ENCODE assay signal across 14 cellular contexts in genomic region chr18:35618289-35618688, GRCh38.
"Had no signal": no experiment of that assay in that cellular context is flagged by ENCODE, and none has a peak within 500 bp of the region (broad histone marks: within the 10 kb centered on the region; RNA-seq: fewer than 3 reads in every experiment).

No MANE protein-coding gene starts in this region.

- H3K4me3 Mint-ChIP-seq: activated T-cell treated with anti-CD3 and anti-CD28 coated beads, Interleukin-2, amount 50 U/mL, for 24 hours; immature natural killer cell; nephron progenitor cell; stimulated activated effector memory CD8-positive, alpha-beta T cell treated with anti-CD3 and anti-CD28 coated beads, Interleukin-12 subunit alpha, Interleukin-12 subunit beta, amount 100 ng/mL, for 72 hours had no signal

- H3K9me3 ChIP-seq: adrenal gland, esophagus squamous epithelium, tibial artery had no signal

- H3K36me3 Mint-ChIP-seq: immature natural killer cell; stimulated activated effector memory CD8-positive, alpha-beta T cell treated with anti-CD3 and anti-CD28 coated beads, Interleukin-12 subunit alpha, Interleukin-12 subunit beta, amount 100 ng/mL, for 72 hours had no signal

- H3K27me3 Mint-ChIP-seq: activated T-cell treated with anti-CD3 and anti-CD28 coated beads, Interleukin-2, amount 50 U/mL, for 24 hours had no signal

- H3K36me3 ChIP-seq: adrenal gland, cardiac muscle cell, esophagus squamous epithelium, tibial artery had no signal

- DNase-seq: activated CD4-positive, alpha-beta T cell treated with anti-CD3 and anti-CD28 coated beads, Interleukin-2, amount 50 U/mL, for 48 hours; activated CD4-positive, CD25-positive, alpha-beta regulatory T cell treated with anti-CD3 and anti-CD28 coated beads, Interleukin-2, amount 50 U/mL, for 72 hours; activated effector memory CD4-positive, alpha-beta T cell treated with Interleukin-2 at 50 U/mL for 16 hours; activated naive CD4-positive, alpha-beta T cell treated with anti-CD3 and anti-CD28 coated beads, Interleukin-2, amount 50 U/mL, for 16 hours; activated T-cell treated with anti-CD3 and anti-CD28 coated beads, Interleukin-2, amount 50 U/mL, for 24 hours; adrenal gland; esophagus squamous epithelium; foreskin keratinocyte; immature natural killer cell; nephron progenitor cell; tibial artery had no signal

- H3K27ac ChIP-seq: adrenal gland, cardiac muscle cell, tibial artery had no signal

- H3K9me3 Mint-ChIP-seq: activated T-cell treated with anti-CD3 and anti-CD28 coated beads, Interleukin-2, amount 50 U/mL, for 24 hours; immature natural killer cell; stimulated activated effector memory CD8-positive, alpha-beta T cell treated with anti-CD3 and anti-CD28 coated beads, Interleukin-12 subunit alpha, Interleukin-12 subunit beta, amount 100 ng/mL, for 72 hours had no signal

- H3K27ac Mint-ChIP-seq: activated T-cell treated with anti-CD3 and anti-CD28 coated beads, Interleukin-2, amount 50 U/mL, for 24 hours; immature natural killer cell; nephron progenitor cell; stimulated activated effector memory CD8-positive, alpha-beta T cell treated with anti-CD3 and anti-CD28 coated beads, Interleukin-12 subunit alpha, Interleukin-12 subunit beta, amount 100 ng/mL, for 72 hours had no signal

- H3K27me3 ChIP-seq: adrenal gland, cardiac muscle cell, esophagus squamous epithelium, foreskin keratinocyte, tibial artery had no signal

- H3K4me3 ChIP-seq: adrenal gland, cardiac muscle cell, esophagus squamous epithelium, tibial artery had no signal

- ATAC-seq: foreskin keratinocyte; sciatic nerve; stimulated activated effector memory CD8-positive, alpha-beta T cell treated with anti-CD3 and anti-CD28 coated beads, Interleukin-12 subunit alpha, Interleukin-12 subunit beta, amount 100 ng/mL, for 72 hours had no signal
